In genomic region chr12:122956028-122956427, GRCh38 we compare ENCODE assay signal across 15 cellular contexts. TPM values are rescaled to one million over a fixed set of nuclear protein-coding genes. Genes with fewer than 3 reads are reported as not detected.
A peak's percentile ranks its signal among the peaks of the same experiment; 100 is the strongest.
DNase-seq lines count a peak whose midpoint lies in the region; ATAC-seq and TF ChIP-seq lines count a peak whose summit lies in the region.
"Had no signal": no experiment of that assay in that cellular context is flagged by ENCODE, and none has a peak within 500 bp of the region (broad histone marks: within the 10 kb centered on the region; RNA-seq: fewer than 3 reads in every experiment).

No MANE protein-coding gene starts in this region.

- no peaks in the 10 kb centered on the region for H3K79me2 ChIP-seq in GM23338 (replicated peaks; ENCODE audit: insufficient read depth)

- no peaks in the 10 kb centered on the region for H3K36me3 ChIP-seq in GM23338 (ENCODE audit: insufficient read depth)
- peaks cover 7 to 32% of the 10 kb centered on the region in 2 experiments; a peak in 2 of 3 replicates for H3K36me3 ChIP-seq in HEK293 (ENCODE audit: control insufficient read depth in 2 of 2, insufficient read depth in 1 of 2, low read length in 2 of 2)
- peaks cover 25% of the 10 kb centered on the region for H3K36me3 ChIP-seq in WERI-Rb-1

- no peaks in the 10 kb centered on the region for H3K4me1 Mint-ChIP-seq in GM23338
- peaks cover 4% of the 10 kb centered on the region for H3K4me1 Mint-ChIP-seq in activated CD4-positive, alpha-beta T cell treated with anti-CD3 and anti-CD28 coated beads, Interleukin-2, amount 10 ng/mL, durations not matched to agents 7 days and 5 days

- H3K27ac ChIP-seq in GM23338 (ENCODE audit: low read depth) = no peak overlapping the region
- no peak overlapping the region for H3K27ac ChIP-seq in HEK293 (ENCODE audit: extremely low read depth, low read depth, low read length)
- H3K27ac ChIP-seq in WERI-Rb-1 = peak overlapping the region; percentile 19
- H3K27ac ChIP-seq: C4-2B, KMS-11 had no signal

- POLR2A ChIA-PET in HEK293 (lab: Yijun Ruan, JAX) = interaction anchor here (1.3 kb wide), 1 partner anchor 11 kb away, joined by 4 read pairs; the partner anchor contains the start of gene ABCB9
- POLR2A ChIA-PET in activated CD4-positive, alpha-beta T cell treated with anti-CD3 and anti-CD28 coated beads, Interleukin-2, amount 10 ng/mL, durations not matched to agents 7 days and 5 days (lab: Charles Lee) = no interaction called here

- CTCF ChIA-PET in HEK293 (lab: Yijun Ruan, JAX) = interaction anchor here (0.9 to 9.3 kb wide), 4 partner anchors 13 to 162 kb away, joined by 3 to 105 read pairs (median 8); no protein-coding TSS in a partner anchor
- CTCF ChIA-PET in activated CD4-positive, alpha-beta T cell treated with anti-CD3 and anti-CD28 coated beads, Interleukin-2, amount 10 ng/mL, durations not matched to agents 7 days and 5 days (lab: Charles Lee) = interaction anchor here (0.9 to 5.1 kb wide), 5 partner anchors 10 to 121 kb away, joined by 3 to 53 read pairs (median 4); partner anchors contain the start of gene ABCB9

- ATAC-seq in GM23338 (no peak), GM19455 (IDR thresholded peaks at IDR 0.05; ENCODE audit: unreplicated experiment) (no peak)
- ATAC-seq: HepG2 had no signal

- H3K27ac Mint-ChIP-seq in GM23338 = no peak overlapping the region
- H3K27ac Mint-ChIP-seq in activated CD4-positive, alpha-beta T cell treated with anti-CD3 and anti-CD28 coated beads, Interleukin-2, amount 10 ng/mL, durations not matched to agents 7 days and 5 days = no peak overlapping the region
- H3K27ac Mint-ChIP-seq: CD4-positive, alpha-beta T cell; HFFc6 had no signal

- H2AFZ ChIP-seq in GM23338 = no peak overlapping the region

- H3K27me3 ChIP-seq in GM23338 (ENCODE audit: insufficient read depth) (no peaks in the 10 kb centered on the region), WERI-Rb-1 (ENCODE audit: insufficient read depth, low read depth, severe bottlenecking) (no peaks in the 10 kb centered on the region)

- TF ChIP-seq CTCF in GM23338 (conservative IDR thresholded peaks at IDR 0.05; ENCODE audit: low read depth in 2 of 2) (no peak), HEK293 (tag by site-specific recombination; IDR thresholded peaks at IDR 0.05) (no peak), WERI-Rb-1 (IDR thresholded peaks at IDR 0.05; ENCODE audit: low read depth, low read length) (no peak)

- H3K27me3 Mint-ChIP-seq in GM23338 (ENCODE audit: insufficient read depth, low read depth, poor library complexity) = peaks cover 6% of the 10 kb centered on the region
- H3K27me3 Mint-ChIP-seq in activated CD4-positive, alpha-beta T cell treated with anti-CD3 and anti-CD28 coated beads, Interleukin-2, amount 10 ng/mL, durations not matched to agents 7 days and 5 days = no peaks in the 10 kb centered on the region
- H3K27me3 Mint-ChIP-seq: CD4-positive, alpha-beta T cell had no signal

- H3K9me3 ChIP-seq in HEK293 (ENCODE audit: control insufficient read depth, insufficient read depth, low read depth, low read length) (no peaks in the 10 kb centered on the region), WERI-Rb-1 (ENCODE audit: severe bottlenecking) (no peaks in the 10 kb centered on the region)
- H3K9me3 ChIP-seq: Caco-2 had no signal

- H3K4me2 ChIP-seq in GM23338 = no peak overlapping the region
- H3K4me2 ChIP-seq: KMS-11 had no signal

- H3K4me1 ChIP-seq in GM23338 (ENCODE audit: insufficient read depth) (no peaks in the 10 kb centered on the region), HEK293 (ENCODE audit: control insufficient read depth, insufficient read depth, low read length) (no peaks in the 10 kb centered on the region)

- DNase-seq in GM23338 (ENCODE audit: low spot score) (no peak), WERI-Rb-1 (no peak), iPS-NIHi7 (ENCODE audit: extremely low spot score) (peak; percentile 9), NCI-H82 treated with DMSO at 0.1 percent for 48 hours (lab: John Stamatoyannopoulos, UW; ENCODE audit: unreplicated experiment) (no peak)
- DNase-seq in activated CD4-positive, alpha-beta T cell treated with anti-CD3 and anti-CD28 coated beads, Interleukin-2, amount 10 ng/mL, durations not matched to agents 7 days and 5 days = no peak
- DNase-seq: AML-193; Caco-2; CD4-positive, alpha-beta T cell; HCEC 1CT; HFFc6 had no signal

- no peak overlapping the region for H3K4me3 Mint-ChIP-seq in GM23338
- no peak overlapping the region for H3K4me3 Mint-ChIP-seq in activated CD4-positive, alpha-beta T cell treated with anti-CD3 and anti-CD28 coated beads, Interleukin-2, amount 10 ng/mL, durations not matched to agents 7 days and 5 days
- H3K4me3 Mint-ChIP-seq: CD4-positive, alpha-beta T cell; HFFc6 had no signal

- H3F3A ChIP-seq in GM23338 (replicated peaks; ENCODE audit: low read depth) = no peaks in the 10 kb centered on the region

- H3K9me3 Mint-ChIP-seq in GM23338 = no peaks in the 10 kb centered on the region
- H3K9me3 Mint-ChIP-seq in activated CD4-positive, alpha-beta T cell treated with anti-CD3 and anti-CD28 coated beads, Interleukin-2, amount 10 ng/mL, durations not matched to agents 7 days and 5 days = no peaks in the 10 kb centered on the region
- H3K9me3 Mint-ChIP-seq: CD4-positive, alpha-beta T cell; HFFc6 had no signal

- H3K4me3 ChIP-seq in GM23338 (no peak overlapping the region), HEK293 (ENCODE audit: low read depth, low read length) (no peak overlapping the region), WERI-Rb-1 (ENCODE audit: low read depth, low read length) (no peak overlapping the region)

- H3K36me3 Mint-ChIP-seq in GM23338 (ENCODE audit: low read depth) = peaks cover 3% of the 10 kb centered on the region; the same call in 1 of the 3 replicates
- no peaks in the 10 kb centered on the region for H3K36me3 Mint-ChIP-seq in activated CD4-positive, alpha-beta T cell treated with anti-CD3 and anti-CD28 coated beads, Interleukin-2, amount 10 ng/mL, durations not matched to agents 7 days and 5 days (ENCODE audit: low read depth)

- H3K9me2 ChIP-seq in GM23338 (ENCODE audit: insufficient read depth) = no peaks in the 10 kb centered on the region

- 0 out of 2 replicates have a peak, but pooled peaks cover 12% of the 10 kb centered on the region for H4K20me1 ChIP-seq in GM23338 (replicated peaks; ENCODE audit: insufficient read depth)

TF ChIP-seq in HEK293, 187 proteins besides CTCF, POLR2A, EP300 and RAD21:
- TF ChIP-seq ZIC2 (tag by site-specific recombination; IDR thresholded peaks at IDR 0.05) (no peak), REST (tag by site-specific recombination; IDR thresholded peaks at IDR 0.05) (peak; percentile 94)
TF ChIP-seq in HEK293: peak in this region for 1.

RNA-seq across cellular contexts. Expression of gene ABCB9, which starts 10.2 kb away (rescaled TPM):
- total RNA-seq in GM23338 (2014; rRNA removed; shearing (Covaris generic)) = 7.0 and 7.7 TPM in 2 replicates
- 1.2 and 1.4 TPM in 2 replicates for polyA plus RNA-seq in GM23338 (2016; fragmentation: Nextera tagmentation; extraction: Ambion mirVana)
- 1 to 10 TPM; 4.7 to 6.7 TPM for total RNA-seq in activated CD4-positive, alpha-beta T cell treated with anti-CD3 and anti-CD28 coated beads, Interleukin-2, amount 10 ng/mL, durations not matched to agents 7 days and 5 days

RNA-seq across cellular contexts. Expression of gene OGFOD2, which starts 19.0 kb away (rescaled TPM):
- total RNA-seq in GM23338 (2014; rRNA removed; shearing (Covaris generic)) = 11.6 and 16.1 TPM in 2 replicates
- polyA plus RNA-seq in GM23338 (2016; fragmentation: Nextera tagmentation; extraction: Ambion mirVana) = 13.1 and 14.3 TPM in 2 replicates
- 10 to 100 TPM; 25.3 to 25.9 TPM for total RNA-seq in activated CD4-positive, alpha-beta T cell treated with anti-CD3 and anti-CD28 coated beads, Interleukin-2, amount 10 ng/mL, durations not matched to agents 7 days and 5 days

RNA-seq across cellular contexts. Expression of gene ARL6IP4, which starts 24.5 kb away (rescaled TPM):
- total RNA-seq in GM23338 (2014; rRNA removed; shearing (Covaris generic)) = 68.7 and 85.5 TPM in 2 replicates
- polyA plus RNA-seq in GM23338 (2016; fragmentation: Nextera tagmentation; extraction: Ambion mirVana) = 169 and 176 TPM in 2 replicates
- total RNA-seq in activated CD4-positive, alpha-beta T cell treated with anti-CD3 and anti-CD28 coated beads, Interleukin-2, amount 10 ng/mL, durations not matched to agents 7 days and 5 days = 100 to 1,000 TPM; 160 to 180 TPM
